In genomic region chr19:17236831-17237543, GRCh38 we compare ENCODE assay signal across 13 cellular contexts. TPM values are rescaled to one million over a fixed set of nuclear protein-coding genes. Genes with fewer than 3 reads are reported as not detected.
DNase-seq lines count a peak whose midpoint lies in the region; ATAC-seq and TF ChIP-seq lines count a peak whose summit lies in the region.
"Had no signal": no experiment of that assay in that cellular context is flagged by ENCODE, and none has a peak within 500 bp of the region (broad histone marks: within the 10 kb centered on the region; RNA-seq: fewer than 3 reads in every experiment).

No MANE protein-coding gene starts in this region.

- no peaks in the 10 kb centered on the region for H3K36me3 Mint-ChIP-seq in activated T-helper 1 cell treated with anti-CD3 and anti-CD28 coated beads, Interleukin-12 subunit alpha, Interleukin-12 subunit beta, Interleukin-2, Interleukin-4 antibody, amounts not matched to agents 30 ng/mL and 10 ng/mL and 1 ng/mL, durations not matched to agents 14 hours and 24 hours and 36 hours (ENCODE audit: low read depth)
- peaks cover 0 to under 1% (median 0%) of the 10 kb centered on the region in 5 donors for H3K36me3 Mint-ChIP-seq in naive thymus-derived CD4-positive, alpha-beta T cell

- H3K36me3 ChIP-seq in DOHH2 (ENCODE audit: control insufficient read depth, low read length), result peaks cover 66% of the 10 kb centered on the region
- peaks cover 0 to 2% (median 1%) of the 10 kb centered on the region in 3 experiments for H3K36me3 ChIP-seq in naive thymus-derived CD4-positive, alpha-beta T cell (ENCODE audit: control insufficient read depth in 2 of 3, insufficient read depth in 3 of 3, low read length in 3 of 3)

- H3K4me3 Mint-ChIP-seq in activated T-helper 1 cell treated with anti-CD3 and anti-CD28 coated beads, Interleukin-12 subunit alpha, Interleukin-12 subunit beta, Interleukin-2, Interleukin-4 antibody, amounts not matched to agents 30 ng/mL and 10 ng/mL and 1 ng/mL, durations not matched to agents 14 hours and 24 hours and 36 hours, result peak overlapping the region; percentile 59
- H3K4me3 Mint-ChIP-seq in naive thymus-derived CD4-positive, alpha-beta T cell, result peak overlapping the region in 7 of 10 donors; percentile 27 to 88 (median 41)

- intact Hi-C loops in activated T-helper 1 cell treated with anti-CD3 and anti-CD28 coated beads, Interleukin-12 subunit alpha, Interleukin-12 subunit beta, Interleukin-2, Interleukin-4 antibody, amounts not matched to agents 30 ng/mL and 10 ng/mL and 1 ng/mL, durations not matched to agents 14 hours and 24 hours and 36 hours (cut with micrococcal nuclease), result no loop called here
- intact Hi-C loops in naive thymus-derived CD4-positive, alpha-beta T cell (cut with micrococcal nuclease), result no loop called here

- no peaks in the 10 kb centered on the region; the same call in 1 of the 2 replicates for H3K9me3 ChIP-seq in AG04450 (ENCODE audit: control insufficient read depth, insufficient read depth, low read length)
- no peaks in the 10 kb centered on the region for H3K9me3 ChIP-seq in DOHH2 (ENCODE audit: control insufficient read depth, insufficient read depth, low read length)
- no peaks in the 10 kb centered on the region for H3K9me3 ChIP-seq in naive thymus-derived CD4-positive, alpha-beta T cell (ENCODE audit: control insufficient read depth in 2 of 3, low read length in 3 of 3)

- H3K4me3 ChIP-seq in AG04450 (ENCODE audit: low read depth, low read length) (no peak overlapping the region), DOHH2 (ENCODE audit: low read length) (peak overlapping the region; percentile 44; the same call in 1 of the 2 replicates)
- H3K4me3 ChIP-seq in naive thymus-derived CD4-positive, alpha-beta T cell (ENCODE audit: low read length), result no peak overlapping the region

- POLR2A ChIA-PET in AG04450 (lab: Yijun Ruan, JAX), result interaction anchor here (3.1 kb wide), 1 partner anchor 10 kb away, joined by 14 read pairs; the partner anchor contains the start of gene OCEL1
- POLR2A ChIA-PET in naive thymus-derived CD4-positive, alpha-beta T cell (lab: Charles Lee), result interaction anchor here (0.5 to 4.2 kb wide), 4 partner anchors 11 to 38 kb away, joined by 3 to 37 read pairs (median 17); partner anchors contain the start of genes OCEL1 and USE1

- no peaks in the 10 kb centered on the region for H3K27me3 Mint-ChIP-seq in activated T-helper 1 cell treated with anti-CD3 and anti-CD28 coated beads, Interleukin-12 subunit alpha, Interleukin-12 subunit beta, Interleukin-2, Interleukin-4 antibody, amounts not matched to agents 30 ng/mL and 10 ng/mL and 1 ng/mL, durations not matched to agents 14 hours and 24 hours and 36 hours (ENCODE audit: insufficient read depth)
- H3K27me3 Mint-ChIP-seq in naive thymus-derived CD4-positive, alpha-beta T cell, result no peaks in the 10 kb centered on the region
- H3K27me3 Mint-ChIP-seq: activated CD4-positive, alpha-beta T cell treated with anti-CD3 and anti-CD28 coated beads for 36 hours had no signal

- H3K79me2 ChIP-seq in DOHH2 (ENCODE audit: control insufficient read depth, low read length), result peaks cover 55% of the 10 kb centered on the region

- H3K4me1 ChIP-seq in DOHH2 (ENCODE audit: control insufficient read depth, low read length), result peaks cover 23% of the 10 kb centered on the region
- H3K4me1 ChIP-seq in naive thymus-derived CD4-positive, alpha-beta T cell (ENCODE audit: control insufficient read depth in 2 of 2, insufficient read depth in 2 of 2, low read length in 2 of 2), result peaks cover 0 to 11% of the 10 kb centered on the region in 2 donors

- no peaks in the 10 kb centered on the region for H3K9me3 Mint-ChIP-seq in activated T-helper 1 cell treated with anti-CD3 and anti-CD28 coated beads, Interleukin-12 subunit alpha, Interleukin-12 subunit beta, Interleukin-2, Interleukin-4 antibody, amounts not matched to agents 30 ng/mL and 10 ng/mL and 1 ng/mL, durations not matched to agents 14 hours and 24 hours and 36 hours
- no peaks in the 10 kb centered on the region for H3K9me3 Mint-ChIP-seq in naive thymus-derived CD4-positive, alpha-beta T cell

- peak overlapping the region; percentile 58; the same call in 1 of the 2 replicates for H3K4me2 ChIP-seq in DOHH2 (ENCODE audit: low read length)

- TF ChIP-seq CTCF in AG04450 (IDR thresholded peaks at IDR 0.05; ENCODE audit: low read depth, low read length), result no peak
- no peak for TF ChIP-seq CTCF in DOHH2 (IDR thresholded peaks at IDR 0.05; ENCODE audit: low read depth, low read length, poor library complexity, severe bottlenecking)

- ATAC-seq in naive thymus-derived CD4-positive, alpha-beta T cell, result no peak
- no peak for ATAC-seq in GM18502 (IDR thresholded peaks at IDR 0.05; ENCODE audit: poor library complexity, unreplicated experiment)
- ATAC-seq: activated CD4-positive, alpha-beta T cell treated with anti-CD3 and anti-CD28 coated beads for 36 hours had no signal

- H3K27me3 ChIP-seq in AG04450 (ENCODE audit: control insufficient read depth, insufficient read depth, low read length), result no peaks in the 10 kb centered on the region
- H3K27me3 ChIP-seq in DOHH2 (ENCODE audit: control insufficient read depth, low read length), result no peaks in the 10 kb centered on the region
- H3K27me3 ChIP-seq in naive thymus-derived CD4-positive, alpha-beta T cell (ENCODE audit: control insufficient read depth in 2 of 2, insufficient read depth in 2 of 2, low read length in 2 of 2), result no peaks in the 10 kb centered on the region

- in situ Hi-C loops in ACHN (cut with HindIII; ENCODE audit: low pct_ligation_motif_present, low pct_unique_long_range_greater_than_20kb, low sequenced_read_pairs), result no loop called here

- peaks cover 5% of the 10 kb centered on the region; the same call in 1 of the 2 replicates for H4K20me1 ChIP-seq in DOHH2 (ENCODE audit: control insufficient read depth, insufficient read depth, low read depth, low read length)

- peaks cover 13% of the 10 kb centered on the region for H3K4me1 Mint-ChIP-seq in activated T-helper 1 cell treated with anti-CD3 and anti-CD28 coated beads, Interleukin-12 subunit alpha, Interleukin-12 subunit beta, Interleukin-2, Interleukin-4 antibody, amounts not matched to agents 30 ng/mL and 10 ng/mL and 1 ng/mL, durations not matched to agents 14 hours and 24 hours and 36 hours (ENCODE audit: low read depth)
- H3K4me1 Mint-ChIP-seq in naive thymus-derived CD4-positive, alpha-beta T cell, result peaks cover 4 to 22% (median 16%) of the 10 kb centered on the region in 7 donors

- no peak overlapping the region for H3K27ac Mint-ChIP-seq in activated T-helper 1 cell treated with anti-CD3 and anti-CD28 coated beads, Interleukin-12 subunit alpha, Interleukin-12 subunit beta, Interleukin-2, Interleukin-4 antibody, amounts not matched to agents 30 ng/mL and 10 ng/mL and 1 ng/mL, durations not matched to agents 14 hours and 24 hours and 36 hours
- peak overlapping the region in 2 of 9 donors; percentile 23 to 40 for H3K27ac Mint-ChIP-seq in naive thymus-derived CD4-positive, alpha-beta T cell
- H3K27ac Mint-ChIP-seq: activated CD4-positive, alpha-beta T cell treated with anti-CD3 and anti-CD28 coated beads for 36 hours had no signal

- H3F3A ChIP-seq in DOHH2 (ENCODE audit: control insufficient read depth, insufficient read depth), result peaks cover 17% of the 10 kb centered on the region

- H3K27ac ChIP-seq in AG04450 (ENCODE audit: low read depth, low read length), result peak overlapping the region; percentile 47
- H3K27ac ChIP-seq in DOHH2 (ENCODE audit: low read depth, low read length), result 0 out of 2 replicates have a peak overlapping the region, but pooled peaks have one; percentile 6
- H3K27ac ChIP-seq in naive thymus-derived CD4-positive, alpha-beta T cell (ENCODE audit: low read depth, low read length), result no peak overlapping the region

- H3K9me2 ChIP-seq in DOHH2 (replicated peaks; ENCODE audit: control insufficient read depth, low read length), result no peaks in the 10 kb centered on the region

- CTCF ChIA-PET in AG04450 (lab: Charles Lee), result interaction anchor here (0.9 to 1.0 kb wide), 2 partner anchors 17 to 45 kb away, joined by 3 to 4 read pairs; no protein-coding TSS in a partner anchor
- CTCF ChIA-PET in naive thymus-derived CD4-positive, alpha-beta T cell (lab: Charles Lee), result interaction anchor here (1.1 to 2.2 kb wide), 3 partner anchors 11 to 32 kb away, joined by 3 to 13 read pairs (median 5); partner anchors contain the start of genes OCEL1 and USE1

- DNase-seq in AG04450 (ENCODE audit: low read depth, low spot score), result no peak
- no peak for DNase-seq in activated T-helper 1 cell treated with anti-CD3 and anti-CD28 coated beads, Interleukin-12 subunit alpha, Interleukin-12 subunit beta, Interleukin-2, Interleukin-4 antibody, amounts not matched to agents 30 ng/mL and 10 ng/mL and 1 ng/mL, durations not matched to agents 14 hours and 24 hours and 36 hours (ENCODE audit: low spot score)
- DNase-seq in naive thymus-derived CD4-positive, alpha-beta T cell, result no peak
- no peak for DNase-seq in glomerular visceral epithelial cell (ENCODE audit: extremely low spot score)
- no peak for DNase-seq in ACHN
- DNase-seq in activated CD8-positive, alpha-beta memory T cell treated with anti-CD3 and anti-CD28 coated beads, Interleukin-2, amount 50 U/mL, for 48 hours, result no peak
- DNase-seq: activated CD4-positive, alpha-beta T cell treated with anti-CD3 and anti-CD28 coated beads for 36 hours; amygdala; NCI-H187 treated with DMSO at 0.1 percent for 48 hours; stimulated activated naive CD4-positive, alpha-beta T cell had no signal

RNA-seq across cellular contexts. Expression of gene NR2F6, which starts 8.7 kb away (rescaled TPM):
- polyA plus RNA-seq in AG04450 (2011; rRNA removed), result 16.3 and 18.9 TPM in 2 replicates
- polyA minus RNA-seq in AG04450 (2011; rRNA and poly(A)+ RNA removed), result 8.8 and 12.6 TPM in 2 replicates
- 14.3 and 14.4 TPM in 2 replicates for total RNA-seq in activated T-helper 1 cell treated with anti-CD3 and anti-CD28 coated beads, Interleukin-12 subunit alpha, Interleukin-12 subunit beta, Interleukin-2, Interleukin-4 antibody, amounts not matched to agents 30 ng/mL and 10 ng/mL and 1 ng/mL, durations not matched to agents 14 hours and 24 hours and 36 hours
- total RNA-seq in naive thymus-derived CD4-positive, alpha-beta T cell, result 1 to 10 TPM; 2.2 to 7.8 (median 7.0) TPM
- polyA plus RNA-seq in naive thymus-derived CD4-positive, alpha-beta T cell, result 1 to 10 TPM; 1.4 to 1.8 TPM

RNA-seq across cellular contexts. Expression of gene OCEL1, which starts 11.0 kb away (rescaled TPM):
- 4.6 and 6.7 TPM in 2 replicates for polyA plus RNA-seq in AG04450 (2011; rRNA removed)
- 3.4 and 5.0 TPM in 2 replicates for polyA minus RNA-seq in AG04450 (2011; rRNA and poly(A)+ RNA removed)
- 17.0 and 19.6 TPM in 2 replicates for total RNA-seq in activated T-helper 1 cell treated with anti-CD3 and anti-CD28 coated beads, Interleukin-12 subunit alpha, Interleukin-12 subunit beta, Interleukin-2, Interleukin-4 antibody, amounts not matched to agents 30 ng/mL and 10 ng/mL and 1 ng/mL, durations not matched to agents 14 hours and 24 hours and 36 hours
- 10 to 100 TPM; 21.8 to 32.8 (median 29.8) TPM for total RNA-seq in naive thymus-derived CD4-positive, alpha-beta T cell
- 10 to 100 TPM; 37.7 to 41.1 TPM for polyA plus RNA-seq in naive thymus-derived CD4-positive, alpha-beta T cell

RNA-seq across cellular contexts. Expression of gene USE1, which starts 21.8 kb away (rescaled TPM):
- polyA plus RNA-seq in AG04450 (2011; rRNA removed), result 21.1 and 25.1 TPM in 2 replicates
- polyA minus RNA-seq in AG04450 (2011; rRNA and poly(A)+ RNA removed), result 16.3 and 17.4 TPM in 2 replicates
- 34.6 and 36.0 TPM in 2 replicates for total RNA-seq in activated T-helper 1 cell treated with anti-CD3 and anti-CD28 coated beads, Interleukin-12 subunit alpha, Interleukin-12 subunit beta, Interleukin-2, Interleukin-4 antibody, amounts not matched to agents 30 ng/mL and 10 ng/mL and 1 ng/mL, durations not matched to agents 14 hours and 24 hours and 36 hours
- total RNA-seq in naive thymus-derived CD4-positive, alpha-beta T cell, result 10 to 100 TPM; 24.7 to 51.1 (median 30.5) TPM
- polyA plus RNA-seq in naive thymus-derived CD4-positive, alpha-beta T cell, result 10 to 100 TPM; 63.1 to 68.3 TPM

RNA-seq across cellular contexts. Expression of gene USHBP1, which starts 27.6 kb away (rescaled TPM):
- not detected in 2 replicates for polyA plus RNA-seq in AG04450 (2011; rRNA removed)
- not detected in 2 replicates for polyA minus RNA-seq in AG04450 (2011; rRNA and poly(A)+ RNA removed)
- 0.10 and 0.26 TPM in 2 replicates for total RNA-seq in activated T-helper 1 cell treated with anti-CD3 and anti-CD28 coated beads, Interleukin-12 subunit alpha, Interleukin-12 subunit beta, Interleukin-2, Interleukin-4 antibody, amounts not matched to agents 30 ng/mL and 10 ng/mL and 1 ng/mL, durations not matched to agents 14 hours and 24 hours and 36 hours
- 1 to 10 TPM in 1 of 5 experiments, under 1 TPM in 4; 0.22 to 1.2 (median 0.36) TPM for total RNA-seq in naive thymus-derived CD4-positive, alpha-beta T cell
- polyA plus RNA-seq in naive thymus-derived CD4-positive, alpha-beta T cell, result under 1 TPM in 1 of 2 donors, not detected in 1; 0.61 TPM
- total RNA-seq: RPMI7951 had no signal

RNA-seq across cellular contexts. Expression of gene BABAM1, which starts 30.3 kb away (rescaled TPM):
- 92.0 and 98.6 TPM in 2 replicates for polyA plus RNA-seq in AG04450 (2011; rRNA removed)
- 32.7 and 41.8 TPM in 2 replicates for polyA minus RNA-seq in AG04450 (2011; rRNA and poly(A)+ RNA removed)
- 114 and 120 TPM in 2 replicates for total RNA-seq in activated T-helper 1 cell treated with anti-CD3 and anti-CD28 coated beads, Interleukin-12 subunit alpha, Interleukin-12 subunit beta, Interleukin-2, Interleukin-4 antibody, amounts not matched to agents 30 ng/mL and 10 ng/mL and 1 ng/mL, durations not matched to agents 14 hours and 24 hours and 36 hours
- 100 to 1,000 TPM in 2 of 5 experiments, 10 to 100 TPM in 3; 72.4 to 111 (median 95.6) TPM for total RNA-seq in naive thymus-derived CD4-positive, alpha-beta T cell
- 100 to 1,000 TPM in 1 of 2 donors, 10 to 100 TPM in 1; 94.9 to 110 TPM for polyA plus RNA-seq in naive thymus-derived CD4-positive, alpha-beta T cell
